Comparison of ENCODE assay signal across 16 cellular contexts in the genomic region with DNA sequence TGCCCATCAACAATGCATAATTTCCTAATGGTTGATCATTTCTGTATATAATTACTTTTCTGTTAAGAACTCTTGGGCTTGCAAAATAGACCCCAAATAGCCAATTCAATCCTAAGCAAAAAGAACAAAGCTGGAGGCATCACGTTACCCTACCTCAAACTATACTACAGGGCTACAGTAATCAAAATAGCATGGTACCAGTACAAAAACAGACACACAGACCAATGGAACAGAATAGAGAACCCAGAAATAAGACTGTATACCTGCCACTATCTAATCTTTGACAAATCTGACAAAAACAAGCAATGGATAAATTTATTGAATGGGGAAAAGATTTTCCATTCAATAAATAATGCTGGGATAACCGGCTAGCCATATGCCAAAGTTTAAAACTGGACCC.
DNase-seq lines count a peak whose midpoint lies in the region; TF ChIP-seq lines count a peak whose summit lies in the region.
"Had no signal": no experiment of that assay in that cellular context is flagged by ENCODE, and none has a peak within 500 bp of the region (broad histone marks: within the 10 kb centered on the region; RNA-seq: fewer than 3 reads in every experiment).

No MANE protein-coding gene starts in this region.

- intact Hi-C loops in CD4-positive, alpha-beta memory T cell (cut with micrococcal nuclease), result no loop called here
- intact Hi-C loops in OCI-LY7 (cut with micrococcal nuclease; ENCODE audit: unreplicated experiment), result no loop called here

- H3K4me2 ChIP-seq in OCI-LY7 (ENCODE audit: low read length), result no peak overlapping the region
- H3K4me2 ChIP-seq: BLaER1 had no signal

- H3K4me3 ChIP-seq in CD4-positive, alpha-beta memory T cell (ENCODE audit: low read length in 2 of 2), result no peak overlapping the region
- peak overlapping the region; percentile 64 for H3K4me3 ChIP-seq in HUES64 (ENCODE audit: low read length)
- H3K4me3 ChIP-seq in OCI-LY7 (ENCODE audit: low read depth, low read length, poor library complexity, severe bottlenecking), result no peak overlapping the region
- H3K4me3 ChIP-seq: BLaER1 had no signal

- no peak for TF ChIP-seq CTCF in brain (conservative IDR thresholded peaks at IDR 0.05)
- TF ChIP-seq CTCF in mesothelial cell of epicardium (IDR thresholded peaks at IDR 0.05; ENCODE audit: unreplicated experiment), result no peak
- no peak for TF ChIP-seq CTCF in OCI-LY7 (conservative IDR thresholded peaks at IDR 0.05; ENCODE audit: low read length)

- no peaks in the 10 kb centered on the region for H3K36me3 Mint-ChIP-seq in CD4-positive, alpha-beta memory T cell
- peaks cover 12% of the 10 kb centered on the region for H3K36me3 Mint-ChIP-seq in brain
- H3K36me3 Mint-ChIP-seq in mesothelial cell of epicardium, result peaks cover 9% of the 10 kb centered on the region

- H4K20me1 ChIP-seq in OCI-LY7 (ENCODE audit: insufficient read depth, low read length), result no peaks in the 10 kb centered on the region
- H4K20me1 ChIP-seq: BLaER1 had no signal

- no peaks in the 10 kb centered on the region for H3K36me3 ChIP-seq in CD4-positive, alpha-beta memory T cell (ENCODE audit: insufficient read depth, low read length)
- H3K36me3 ChIP-seq in HUES64 (ENCODE audit: insufficient read depth, low read length), result peaks cover 9% of the 10 kb centered on the region; the same call in 1 of the 2 replicates
- H3K36me3 ChIP-seq in OCI-LY7 (ENCODE audit: insufficient read depth, low read length), result no peaks in the 10 kb centered on the region
- H3K36me3 ChIP-seq: BLaER1, heart left ventricle, left lung had no signal

- peaks cover 0 to 5% (median under 1%) of the 10 kb centered on the region in 4 donors for H3K4me1 Mint-ChIP-seq in CD4-positive, alpha-beta memory T cell
- H3K4me1 Mint-ChIP-seq in brain, result peaks cover 14% of the 10 kb centered on the region
- peaks cover 6% of the 10 kb centered on the region for H3K4me1 Mint-ChIP-seq in mesothelial cell of epicardium

- no peaks in the 10 kb centered on the region for H3K9me3 ChIP-seq in CD4-positive, alpha-beta memory T cell (ENCODE audit: control insufficient read depth in 1 of 2, low read length in 2 of 2)
- H3K9me3 ChIP-seq in HUES64 (ENCODE audit: insufficient read depth, low read depth, low read length) (peaks cover 2% of the 10 kb centered on the region; the same call in 1 of the 2 replicates), OCI-LY7 (ENCODE audit: low read length) (no peaks in the 10 kb centered on the region)
- H3K9me3 ChIP-seq: BLaER1, heart left ventricle, left lung had no signal

- POLR2A ChIA-PET in CD4-positive, alpha-beta memory T cell (lab: Charles Lee; ENCODE audit: partially characterized antibody), result no interaction called here
- POLR2A ChIA-PET in OCI-LY7 (lab: Charles Lee), result no interaction called here

- no peaks in the 10 kb centered on the region for H3K27me3 ChIP-seq in CD4-positive, alpha-beta memory T cell (ENCODE audit: insufficient read depth, low read length)
- no peaks in the 10 kb centered on the region for H3K27me3 ChIP-seq in HUES64 (ENCODE audit: insufficient read depth, low read length)
- H3K27me3 ChIP-seq: BLaER1, left lung had no signal

- 87% methylated on average over 2 of the region's 2 CpGs for WGBS in HUES64

- peak overlapping the region in 1 of 7 donors; percentile 85 for H3K27ac Mint-ChIP-seq in CD4-positive, alpha-beta memory T cell
- H3K27ac Mint-ChIP-seq in brain (peak overlapping the region; percentile 33 to 99 (median 87)), mesothelial cell of epicardium (peak overlapping the region; percentile 95)
- H3K27ac Mint-ChIP-seq: T-helper 1 cell treated with Interleukin-12 subunit alpha and Interleukin-12 subunit beta and Interleukin-4 antibody, amounts not matched to agents 30 μg/mL and 1 μg/mL, for 36 hours had no signal

- no TSS peak for BruUV-seq in OCI-LY7 (replicated peaks; lab: Mats Ljungman, UMichigan)

- H2AFZ ChIP-seq in OCI-LY7 (ENCODE audit: low read length), result no peak overlapping the region

- no peak overlapping the region for H3K9ac ChIP-seq in HUES64 (ENCODE audit: low read depth, low read length)
- H3K9ac ChIP-seq: BLaER1 had no signal

- H3K4me3 Mint-ChIP-seq in CD4-positive, alpha-beta memory T cell, result peak overlapping the region in 7 of 8 donors; percentile 19 to 88 (median 75)
- H3K4me3 Mint-ChIP-seq in brain, result peak overlapping the region; percentile 80 to 93 (median 87)
- H3K4me3 Mint-ChIP-seq in mesothelial cell of epicardium, result peak overlapping the region; percentile 95

- no peak overlapping the region for H3K27ac ChIP-seq in CD4-positive, alpha-beta memory T cell (ENCODE audit: low read depth, low read length)
- H3K27ac ChIP-seq in HUES64 (ENCODE audit: low read depth, low read length) (no peak overlapping the region), OCI-LY7 (ENCODE audit: low read depth, low read length, poor library complexity, severe bottlenecking) (no peak overlapping the region)
- H3K27ac ChIP-seq: BLaER1, heart left ventricle had no signal

- peaks cover 0 to 8% of the 10 kb centered on the region in 2 donors for H3K27me3 Mint-ChIP-seq in CD4-positive, alpha-beta memory T cell
- peaks cover 8% of the 10 kb centered on the region for H3K27me3 Mint-ChIP-seq in brain
- H3K27me3 Mint-ChIP-seq in mesothelial cell of epicardium (ENCODE audit: low read depth), result no peaks in the 10 kb centered on the region

- no peaks in the 10 kb centered on the region for H3K4me1 ChIP-seq in CD4-positive, alpha-beta memory T cell (ENCODE audit: insufficient read depth, low read length)
- no peaks in the 10 kb centered on the region for H3K4me1 ChIP-seq in HUES64 (ENCODE audit: insufficient read depth, low read length)
- H3K4me1 ChIP-seq in OCI-LY7 (ENCODE audit: insufficient read depth, low read length, poor library complexity, severe bottlenecking), result no peaks in the 10 kb centered on the region
- H3K4me1 ChIP-seq: BLaER1, heart left ventricle, left lung had no signal

- CTCF ChIA-PET in CD4-positive, alpha-beta memory T cell (lab: Charles Lee; ENCODE audit: partially characterized antibody), result no interaction called here
- CTCF ChIA-PET in OCI-LY7 (lab: Charles Lee; ENCODE audit: unreplicated experiment), result no interaction called here

- no peaks in the 10 kb centered on the region for H3K9me2 ChIP-seq in OCI-LY7 (ENCODE audit: insufficient read depth, low read length)

- H3K79me2 ChIP-seq in OCI-LY7 (ENCODE audit: insufficient read depth, low read depth, low read length), result no peaks in the 10 kb centered on the region

- H3K9me3 Mint-ChIP-seq in CD4-positive, alpha-beta memory T cell, result peaks cover 0 to 7% (median 0%) of the 10 kb centered on the region in 8 donors
- H3K9me3 Mint-ChIP-seq in brain, result peaks cover 3 to 23% (median 17%) of the 10 kb centered on the region in 5 experiments
- H3K9me3 Mint-ChIP-seq in mesothelial cell of epicardium, result peaks cover 15% of the 10 kb centered on the region
- H3K9me3 Mint-ChIP-seq: T-helper 1 cell treated with Interleukin-12 subunit alpha and Interleukin-12 subunit beta and Interleukin-4 antibody, amounts not matched to agents 30 μg/mL and 1 μg/mL, for 36 hours had no signal

- no peak for DNase-seq in CD4-positive, alpha-beta memory T cell
- DNase-seq in mesothelial cell of epicardium (ENCODE audit: low spot score in 2 of 2, unreplicated experiment in 2 of 2) (no peak), HPDE6-E6E7 (ENCODE audit: extremely low spot score) (no peak), activated gamma-delta T cell (lab: John Stamatoyannopoulos, UW) (no peak), OCI-LY7 (ENCODE audit: low spot score) (no peak), superior temporal gyrus (ENCODE audit: extremely low spot score) (no peak)
- DNase-seq: activated CD4-positive, alpha-beta T cell treated with anti-CD3 and anti-CD28 coated beads for 4 hours; heart left ventricle; left lung; NCI-H187 treated with DMSO at 0.1 percent for 48 hours; retina; RPMI8226 had no signal
